26 cellular contexts compared by ENCODE assay signal in genomic region chr11:85800595-85801342, GRCh38. TPM values are rescaled to one million over a fixed set of nuclear protein-coding genes. Genes with fewer than 3 reads are reported as not detected.
"Had no signal": no experiment of that assay in that cellular context is flagged by ENCODE, and none has a peak within 500 bp of the region (broad histone marks: within the 10 kb centered on the region; RNA-seq: fewer than 3 reads in every experiment).

No MANE protein-coding gene starts in this region.

- DNase-seq: activated CD8-positive, alpha-beta memory T cell treated with anti-CD3 and anti-CD28 coated beads, Interleukin-2, amount 50 U/mL, for 48 hours; activated naive CD4-positive, alpha-beta T cell treated with Interleukin-2 at 50 U/mL for 16 hours; activated naive CD8-positive, alpha-beta T cell treated with anti-CD3 and anti-CD28 coated beads, Interleukin-2, amount 10 ng/mL, durations not matched to agents 7 days and 5 days; activated T-cell treated with anti-CD3 and anti-CD28 coated beads, Interleukin-2, amount 50 U/mL, for 4 hours; amniotic stem cell; cerebellar nuclear complex; cortex of kidney; heart left ventricle; lower lobe of right lung; mesendoderm; ovary; stimulated activated CD4-positive, alpha-beta T cell treated with anti-CD3 and anti-CD28 coated beads, Interleukin-12 subunit alpha, Interleukin-12 subunit beta, amount 100 ng/mL, for 4 hours; stomach; T-helper 1 cell; T-helper 9 cell had no signal

- H3K27me3 ChIP-seq: breast epithelium, heart left ventricle, neutrophil, ovary, stomach, suprapubic skin, tibial nerve, vagina had no signal

- H3K27me3 Mint-ChIP-seq: activated naive CD8-positive, alpha-beta T cell treated with anti-CD3 and anti-CD28 coated beads, Interleukin-2, amount 10 ng/mL, durations not matched to agents 7 days and 5 days had no signal

- H3K4me1 Mint-ChIP-seq: nephron; stimulated activated memory B cell treated with anti-CD40 and anti-IgM and Interleukin-4, amounts not matched to agents 10 μg/mL and 1 μg/mL and 100 μg/mL, for 72 hours had no signal

- H3K4me3 Mint-ChIP-seq: activated naive CD8-positive, alpha-beta T cell treated with anti-CD3 and anti-CD28 coated beads, Interleukin-2, amount 10 ng/mL, durations not matched to agents 7 days and 5 days; activated T-cell treated with anti-CD3 and anti-CD28 coated beads, Interleukin-2, amount 50 U/mL, for 4 hours; nephron; stimulated activated memory B cell treated with anti-CD40 and anti-IgM and Interleukin-4, amounts not matched to agents 10 μg/mL and 1 μg/mL and 100 μg/mL, for 72 hours; WTC11 had no signal

- H3K9me3 Mint-ChIP-seq: activated naive CD8-positive, alpha-beta T cell treated with anti-CD3 and anti-CD28 coated beads, Interleukin-2, amount 10 ng/mL, durations not matched to agents 7 days and 5 days; activated T-cell treated with anti-CD3 and anti-CD28 coated beads, Interleukin-2, amount 50 U/mL, for 4 hours; nephron; stimulated activated memory B cell treated with anti-CD40 and anti-IgM and Interleukin-4, amounts not matched to agents 10 μg/mL and 1 μg/mL and 100 μg/mL, for 72 hours; WTC11 had no signal

- H3K9me3 ChIP-seq: breast epithelium, heart left ventricle, lower lobe of right lung, neutrophil, ovary, prostate gland, stomach, suprapubic skin, tibial nerve, vagina had no signal

- H3K27ac ChIP-seq: breast epithelium, heart left ventricle, lower lobe of right lung, neutrophil, ovary, prostate gland, stomach, suprapubic skin, tibial nerve, vagina had no signal

- H3K4me3 ChIP-seq: breast epithelium, heart left ventricle, lower lobe of right lung, ovary, prostate gland, stomach, suprapubic skin, tibial nerve, vagina had no signal

- H3K27ac Mint-ChIP-seq: activated naive CD8-positive, alpha-beta T cell treated with anti-CD3 and anti-CD28 coated beads, Interleukin-2, amount 10 ng/mL, durations not matched to agents 7 days and 5 days; nephron; stimulated activated memory B cell treated with anti-CD40 and anti-IgM and Interleukin-4, amounts not matched to agents 10 μg/mL and 1 μg/mL and 100 μg/mL, for 72 hours; WTC11 had no signal

- H3K4me1 ChIP-seq: breast epithelium, heart left ventricle, lower lobe of right lung, prostate gland, suprapubic skin, vagina had no signal

- H3K36me3 Mint-ChIP-seq: stimulated activated memory B cell treated with anti-CD40 and anti-IgM and Interleukin-4, amounts not matched to agents 10 μg/mL and 1 μg/mL and 100 μg/mL, for 72 hours; WTC11 had no signal

- H3K36me3 ChIP-seq: breast epithelium, heart left ventricle, lower lobe of right lung, neutrophil, ovary, prostate gland, stomach, suprapubic skin, tibial nerve, vagina had no signal

- ATAC-seq: activated T-cell treated with anti-CD3 and anti-CD28 coated beads, Interleukin-2, amount 50 U/mL, for 4 hours; heart left ventricle; lower lobe of right lung; stimulated activated memory B cell treated with anti-CD40 and anti-IgM and Interleukin-4, amounts not matched to agents 10 μg/mL and 1 μg/mL and 100 μg/mL, for 72 hours; WTC11 had no signal

RNA-seq across cellular contexts. Expression of gene CCDC83, which starts 54.4 kb away (rescaled TPM):
- total RNA-seq: activated naive CD8-positive, alpha-beta T cell treated with anti-CD3 and anti-CD28 coated beads, Interleukin-2, amount 10 ng/mL, durations not matched to agents 7 days and 5 days; activated T-cell treated with anti-CD3 and anti-CD28 coated beads, Interleukin-2, amount 50 U/mL, for 4 hours; epithelial cell of proximal tubule; fibroblast of villous mesenchyme; heart left ventricle; lower lobe of right lung; ovary; suprapubic skin; tibial nerve; vagina; WTC11 had no signal
